ENCODE assay signal across 34 cellular contexts in the genomic region with DNA sequence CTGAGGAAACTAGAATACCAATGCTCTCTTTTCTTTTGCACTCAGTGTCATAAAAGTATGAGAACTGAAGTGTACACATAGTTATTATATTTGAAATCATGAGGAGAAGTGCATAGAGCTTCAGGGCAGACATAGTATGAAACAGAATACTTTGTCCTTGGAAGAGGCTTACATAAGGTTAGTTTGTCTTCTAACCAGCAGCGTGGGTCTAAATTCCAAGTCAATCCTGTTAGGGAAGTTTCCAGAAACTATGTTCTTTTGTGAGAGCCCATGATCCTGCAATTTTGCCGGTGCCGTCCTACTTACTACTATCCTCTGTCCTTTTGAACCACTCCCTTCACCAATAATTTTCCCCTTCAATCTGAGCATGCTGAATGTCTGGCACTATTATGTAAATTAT.
"Had no signal": no experiment of that assay in that cellular context is flagged by ENCODE, and none has a peak within 500 bp of the region (broad histone marks: within the 10 kb centered on the region; RNA-seq: fewer than 3 reads in every experiment).

No MANE protein-coding gene starts in this region.

- ATAC-seq: activated naive CD4-positive, alpha-beta T cell treated with anti-CD3 and anti-CD28 coated beads, Interleukin-2, amount 50 U/mL, for 72 hours; activated naive CD8-positive, alpha-beta T cell treated with anti-CD3 and anti-CD28 coated beads, Interleukin-2, amount 50 U/mL, for 24 hours; activated T-cell treated with anti-CD3 and anti-CD28 coated beads, Interleukin-2, amount 50 U/mL, for 4 hours; activated T-cell treated with anti-CD3 and anti-CD28 coated beads, Interleukin-2, amount 50 U/mL, for 72 hours; activated T-helper 17 cell treated with anti-CD3 and anti-CD28 coated beads, Interleukin-2, amount 50 U/mL, for 72 hours; body of pancreas had no signal

- DNase-seq: activated effector memory CD4-positive, alpha-beta T cell treated with anti-CD3 and anti-CD28 coated beads, Interleukin-2, amount 50 U/mL, for 16 hours; activated effector memory CD4-positive, alpha-beta T cell treated with Interleukin-2 at 50 U/mL for 16 hours; activated gamma-delta T cell; activated gamma-delta T cell treated with Interleukin-2 at 50 U/mL for 16 hours; activated naive CD4-positive, alpha-beta T cell; activated naive CD4-positive, alpha-beta T cell treated with anti-CD3 and anti-CD28 coated beads for 36 hours; activated naive CD4-positive, alpha-beta T cell treated with anti-CD3 and anti-CD28 coated beads, Interleukin-2, amount 10 ng/mL, durations not matched to agents 7 days and 5 days; activated naive CD4-positive, alpha-beta T cell treated with anti-CD3 and anti-CD28 coated beads, Interleukin-2, amount 50 U/mL, for 16 hours; activated naive CD4-positive, alpha-beta T cell treated with Interleukin-2 at 50 U/mL for 16 hours; activated naive CD8-positive, alpha-beta T cell treated with anti-CD3 and anti-CD28 coated beads for 36 hours; activated naive CD8-positive, alpha-beta T cell treated with anti-CD3 and anti-CD28 coated beads, Interleukin-2, amount 10 ng/mL, durations not matched to agents 7 days and 5 days; activated naive CD8-positive, alpha-beta T cell treated with anti-CD3 and anti-CD28 coated beads, Interleukin-2, amount 50 U/mL, for 24 hours; activated T-cell treated with anti-CD3 and anti-CD28 coated beads, Interleukin-2, amount 50 U/mL, for 1 hour; activated T-cell treated with anti-CD3 and anti-CD28 coated beads, Interleukin-2, amount 50 U/mL, for 24 hours; activated T-cell treated with anti-CD3 and anti-CD28 coated beads, Interleukin-2, amount 50 U/mL, for 4 hours; activated T-cell treated with anti-CD3 and anti-CD28 coated beads, Interleukin-2, amount 50 U/mL, for 48 hours; activated T-cell treated with anti-CD3 and anti-CD28 coated beads, Interleukin-2, amount 50 U/mL, for 72 hours; adrenal gland; amniotic stem cell; amygdala; anterior cingulate cortex; aorta; body of pancreas; brain microvascular endothelial cell; caudate nucleus; central memory CD4-positive, alpha-beta T cell; cerebellar nuclear complex had no signal

- FAIRE-seq: astrocyte, bronchial epithelial cell had no signal

- H3K27me3 ChIP-seq: adrenal gland, ascending aorta, body of pancreas, brain microvascular endothelial cell, breast epithelium, cardiac muscle cell had no signal

- H3K27ac ChIP-seq: adrenal gland, ascending aorta, body of pancreas, brain microvascular endothelial cell, breast epithelium, cardiac muscle cell had no signal

- H3K4me1 ChIP-seq: adrenal gland, ascending aorta, body of pancreas, breast epithelium had no signal

- H3K36me3 ChIP-seq: adrenal gland, ascending aorta, brain microvascular endothelial cell, breast epithelium, cardiac muscle cell had no signal

- H3K9me3 ChIP-seq: adrenal gland, ascending aorta, body of pancreas, breast epithelium had no signal

- H3K4me3 ChIP-seq: adrenal gland, ascending aorta, body of pancreas, breast epithelium, cardiac muscle cell had no signal
